In the genomic region with DNA sequence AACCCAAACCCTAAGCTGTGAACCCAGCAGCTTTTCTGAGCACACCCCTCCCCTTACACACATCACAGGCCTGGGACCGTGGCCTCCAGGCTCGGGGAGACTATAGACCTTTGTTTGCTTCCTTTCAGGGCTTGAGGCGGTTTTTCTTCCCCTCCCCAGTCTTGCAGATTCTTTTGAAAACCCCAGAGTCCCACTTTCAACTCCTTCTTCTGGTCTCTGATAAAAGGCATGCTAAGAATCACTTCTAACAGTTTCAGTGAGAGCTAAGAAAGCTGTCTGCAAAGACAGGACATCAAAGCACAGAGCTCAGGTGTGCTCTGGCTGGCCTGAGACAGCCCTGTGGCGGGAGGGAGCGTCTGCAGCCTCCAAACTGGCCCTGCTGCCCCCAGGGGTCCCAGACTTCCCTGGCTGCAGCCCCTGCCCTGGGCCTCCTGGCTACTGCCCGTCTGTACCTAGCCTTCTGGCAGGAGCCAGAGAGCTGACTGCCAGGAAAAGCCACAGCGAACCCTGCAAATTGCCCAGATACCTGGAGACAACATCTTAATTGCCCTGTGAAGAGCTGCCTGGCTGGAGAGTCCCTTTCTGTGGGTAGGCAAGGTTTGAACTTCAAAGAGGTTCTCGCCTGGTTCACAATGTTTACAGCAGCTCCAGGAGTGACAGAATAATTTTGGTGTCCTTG, we compare ENCODE assay signal across 8 cellular contexts.
DNase-seq lines count a peak whose midpoint lies in the region; ATAC-seq and TF ChIP-seq lines count a peak whose summit lies in the region.

No MANE protein-coding gene starts in this region.

- no peak for TF ChIP-seq CTCF in spleen (IDR thresholded peaks at IDR 0.05 in 8 of 11, conservative IDR thresholded peaks at IDR 0.05 in 3 of 11)

- no peaks in the 10 kb centered on the region for H3K27me3 ChIP-seq in spleen (replicated peaks in 1 of 7)

- peaks cover 0 to 8% (median 4%) of the 10 kb centered on the region in 8 donors for H3K9me3 ChIP-seq in spleen

- no peak for TF ChIP-seq POLR2A in spleen (IDR thresholded peaks at IDR 0.05)

- H3K27ac ChIP-seq in spleen: peak overlapping the region in 5 of 8 donors; percentile 37 to 74 (median 41)

- intact Hi-C loops in spleen (cut with DNase I; ENCODE audit: low total_unique reads): no loop called here

- no peaks in the 10 kb centered on the region for H3K36me3 ChIP-seq in spleen

- no peak overlapping the region for H3K4me3 ChIP-seq in spleen

- WGBS in spleen, 5 donors: 45 to 68% (median 61%) methylated on average over 6 to 8 of the region's 8 CpGs

- peak; percentile 43 for ATAC-seq in HG03520 (IDR thresholded peaks at IDR 0.05; ENCODE audit: unreplicated experiment)

- DNase-seq in activated gamma-delta T cell treated with Interleukin-2 at 50 U/mL for 16 hours (peak; percentile 46), activated gamma-delta T cell (lab: John Stamatoyannopoulos, UW) (no peak), activated T-helper 1 cell treated with Interleukin-2 at 50 U/mL for 16 hours (ENCODE audit: low read depth) (peak; percentile 21), spleen (no peak), AG08396 (ENCODE audit: low spot score) (no peak), dermis blood vessel endothelial cell (no peak), DMS114 treated with DMSO at 0.1 percent for 48 hours (lab: John Stamatoyannopoulos, UW; ENCODE audit: unreplicated experiment) (no peak)

- peaks cover 0 to 70% (median 42%) of the 10 kb centered on the region in 6 donors for H3K4me1 ChIP-seq in spleen

Comparison
In these comparisons a context has a peak if more than half of its experiments do, and no peak if none do; other contexts are left out.
1. DNase-seq: peak in activated gamma-delta T cell treated with Interleukin-2 at 50 U/mL for 16 hours (single experiment) and activated T-helper 1 cell treated with Interleukin-2 at 50 U/mL for 16 hours (single experiment); none in activated gamma-delta T cell (single experiment), spleen (single experiment), AG08396 (single experiment), dermis blood vessel endothelial cell (single experiment) and DMS114 treated with DMSO at 0.1 percent for 48 hours (single experiment).